8 cellular contexts compared by ENCODE assay signal in the genomic region with DNA sequence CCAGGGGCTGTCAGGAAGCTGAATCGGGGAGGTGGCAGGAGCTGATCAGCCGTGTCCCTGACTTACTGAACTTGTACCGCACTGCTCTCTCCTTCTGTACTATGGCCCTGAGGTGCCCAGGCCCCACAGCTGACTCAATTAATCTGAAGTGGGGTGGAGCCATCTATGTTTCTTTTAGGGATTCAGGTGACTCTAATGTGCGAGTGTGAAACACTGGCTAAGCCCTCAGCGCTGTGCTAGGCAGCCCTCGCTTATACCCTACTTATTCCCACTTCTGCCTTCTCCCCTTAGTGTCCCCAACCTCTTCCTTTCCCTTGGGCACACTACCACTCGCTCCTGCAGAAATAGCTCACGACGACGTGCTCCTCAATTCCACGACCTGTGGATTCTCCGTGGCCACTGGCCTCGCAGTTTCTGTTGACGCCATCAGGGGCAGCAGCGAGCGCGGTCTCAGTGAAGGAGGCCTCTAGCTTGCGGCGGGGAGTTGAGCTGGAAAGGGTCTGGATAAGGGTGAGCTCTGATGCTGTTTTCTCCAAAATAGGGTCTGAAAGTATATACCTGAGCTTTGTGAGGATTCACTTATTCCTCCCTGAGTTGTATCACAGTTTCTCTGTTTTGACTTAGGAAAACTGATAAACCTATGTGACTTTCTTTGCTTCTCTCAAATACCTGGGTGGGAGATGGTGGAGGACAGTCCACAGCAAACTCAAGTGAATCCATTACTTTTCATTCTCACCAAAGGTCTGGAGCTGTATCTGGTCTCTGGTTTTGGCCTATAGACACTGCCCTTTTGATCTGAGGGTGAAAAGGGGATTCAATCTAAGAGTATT.
DNase-seq lines count a peak whose midpoint lies in the region; ATAC-seq lines count a peak whose summit lies in the region.

No MANE protein-coding gene starts in this region.

- DNase-seq in GM03348 (ENCODE audit: low spot score) (peak; percentile 14), MG63 (peak; percentile 13), cardiac septum (ENCODE audit: low spot score) (peak; percentile 79), HPDE6-E6E7 (ENCODE audit: extremely low spot score) (no peak)
- peak; percentile 12 for DNase-seq in activated T-helper 1 cell treated with anti-CD3 and anti-CD28 coated beads, Interleukin-12 subunit alpha, Interleukin-12 subunit beta, Interleukin-2, Interleukin-4 antibody, amounts not matched to agents 30 ng/mL and 10 ng/mL and 1 ng/mL, durations not matched to agents 14 hours and 24 hours and 36 hours (ENCODE audit: low spot score)

- H3K36me3 Mint-ChIP-seq in activated T-helper 1 cell treated with anti-CD3 and anti-CD28 coated beads, Interleukin-12 subunit alpha, Interleukin-12 subunit beta, Interleukin-2, Interleukin-4 antibody, amounts not matched to agents 30 ng/mL and 10 ng/mL and 1 ng/mL, durations not matched to agents 14 hours and 24 hours and 36 hours (ENCODE audit: low read depth), result no peaks in the 10 kb centered on the region

- no peaks in the 10 kb centered on the region for H3K9me3 ChIP-seq in MG63
- no peaks in the 10 kb centered on the region for H3K9me3 ChIP-seq in skeletal muscle satellite cell (replicated peaks; ENCODE audit: low read length)

- peaks cover 2% of the 10 kb centered on the region for H3K27me3 Mint-ChIP-seq in activated T-helper 1 cell treated with anti-CD3 and anti-CD28 coated beads, Interleukin-12 subunit alpha, Interleukin-12 subunit beta, Interleukin-2, Interleukin-4 antibody, amounts not matched to agents 30 ng/mL and 10 ng/mL and 1 ng/mL, durations not matched to agents 14 hours and 24 hours and 36 hours (ENCODE audit: insufficient read depth)

- H3K27me3 ChIP-seq in MG63, result no peaks in the 10 kb centered on the region
- no peaks in the 10 kb centered on the region for H3K27me3 ChIP-seq in skeletal muscle satellite cell (ENCODE audit: control insufficient read depth, insufficient read depth, low read length)

- intact Hi-C loops in activated T-helper 1 cell treated with anti-CD3 and anti-CD28 coated beads, Interleukin-12 subunit alpha, Interleukin-12 subunit beta, Interleukin-2, Interleukin-4 antibody, amounts not matched to agents 30 ng/mL and 10 ng/mL and 1 ng/mL, durations not matched to agents 14 hours and 24 hours and 36 hours (cut with micrococcal nuclease), result loop anchor here (2.0 kb wide), 1 partner anchor 70 kb away; no protein-coding TSS in a partner anchor
- intact Hi-C loops in cardiac septum (cut with DNase I), result loop anchor here (10.0 kb wide), 1 partner anchor 64 kb away; no protein-coding TSS in a partner anchor

- H3K9ac ChIP-seq in skeletal muscle satellite cell (ENCODE audit: low read depth, low read length), result no peak overlapping the region

- peaks cover 8% of the 10 kb centered on the region for H3K4me1 Mint-ChIP-seq in activated T-helper 1 cell treated with anti-CD3 and anti-CD28 coated beads, Interleukin-12 subunit alpha, Interleukin-12 subunit beta, Interleukin-2, Interleukin-4 antibody, amounts not matched to agents 30 ng/mL and 10 ng/mL and 1 ng/mL, durations not matched to agents 14 hours and 24 hours and 36 hours (ENCODE audit: low read depth)

- no peak overlapping the region for H3K4me3 Mint-ChIP-seq in activated T-helper 1 cell treated with anti-CD3 and anti-CD28 coated beads, Interleukin-12 subunit alpha, Interleukin-12 subunit beta, Interleukin-2, Interleukin-4 antibody, amounts not matched to agents 30 ng/mL and 10 ng/mL and 1 ng/mL, durations not matched to agents 14 hours and 24 hours and 36 hours

- peaks cover 13% of the 10 kb centered on the region for H3K4me1 ChIP-seq in skeletal muscle satellite cell (ENCODE audit: control insufficient read depth, insufficient read depth, low read length)

- no peaks in the 10 kb centered on the region for H3K9me3 Mint-ChIP-seq in activated T-helper 1 cell treated with anti-CD3 and anti-CD28 coated beads, Interleukin-12 subunit alpha, Interleukin-12 subunit beta, Interleukin-2, Interleukin-4 antibody, amounts not matched to agents 30 ng/mL and 10 ng/mL and 1 ng/mL, durations not matched to agents 14 hours and 24 hours and 36 hours

- no peak overlapping the region for H3K27ac Mint-ChIP-seq in activated T-helper 1 cell treated with anti-CD3 and anti-CD28 coated beads, Interleukin-12 subunit alpha, Interleukin-12 subunit beta, Interleukin-2, Interleukin-4 antibody, amounts not matched to agents 30 ng/mL and 10 ng/mL and 1 ng/mL, durations not matched to agents 14 hours and 24 hours and 36 hours

- no peak overlapping the region for H3K4me3 ChIP-seq in MG63
- no peak overlapping the region for H3K4me3 ChIP-seq in skeletal muscle satellite cell (ENCODE audit: low read length)

- H3K36me3 ChIP-seq in MG63 (no peaks in the 10 kb centered on the region), skeletal muscle satellite cell (ENCODE audit: insufficient read depth, low read length) (no peaks in the 10 kb centered on the region)

- ATAC-seq in GM21390 (IDR thresholded peaks at IDR 0.05; ENCODE audit: unreplicated experiment) (no peak), HG03521 (IDR thresholded peaks at IDR 0.05; ENCODE audit: unreplicated experiment) (no peak)

- peak overlapping the region; percentile 42 for H3K4me2 ChIP-seq in skeletal muscle satellite cell (ENCODE audit: low read length)
